Comparison of ENCODE assay signal across 13 cellular contexts in the genomic region with DNA sequence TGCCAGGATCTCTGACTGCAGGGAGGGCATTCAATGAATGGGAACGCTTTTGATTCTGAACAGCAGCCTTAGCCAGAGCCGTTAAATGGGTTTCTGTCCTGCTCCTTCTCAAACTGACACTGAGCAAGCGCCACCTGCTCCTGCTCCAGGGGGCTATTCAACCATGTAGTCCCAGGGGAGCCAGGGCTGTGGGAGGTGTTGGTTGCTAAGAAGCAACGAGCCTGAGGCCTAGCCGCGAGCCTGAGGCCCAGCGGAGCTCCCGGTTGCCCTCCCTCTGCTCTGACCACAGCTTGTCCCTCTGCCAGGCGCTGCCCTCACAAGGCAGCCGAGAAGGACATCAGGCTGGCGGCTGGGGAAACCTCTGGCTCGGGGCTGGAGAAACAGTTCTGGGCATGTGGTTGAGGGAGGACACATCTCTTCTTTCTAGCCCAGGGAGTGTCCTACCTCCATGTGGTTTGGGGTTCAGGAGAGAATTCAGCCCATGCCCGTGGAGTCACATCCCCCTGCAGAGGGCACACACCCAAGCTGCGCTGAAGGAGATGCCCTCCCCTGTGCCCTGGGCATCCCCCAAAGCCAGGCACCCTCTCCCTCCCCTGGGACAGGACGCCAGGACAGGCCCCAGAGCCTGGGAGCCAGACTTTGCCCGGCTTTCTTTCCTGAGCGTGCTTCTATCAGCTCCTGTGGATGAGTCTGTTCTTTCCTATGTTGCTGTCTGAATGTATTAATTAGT. TPM values are rescaled to one million over a fixed set of nuclear protein-coding genes. Genes with fewer than 3 reads are reported as not detected.
A peak's percentile ranks its signal among the peaks of the same experiment; 100 is the strongest.
DNase-seq lines count a peak whose midpoint lies in the region; ATAC-seq, FAIRE-seq and TF ChIP-seq lines count a peak whose summit lies in the region.
"Had no signal": no experiment of that assay in that cellular context is flagged by ENCODE, and none has a peak within 500 bp of the region (broad histone marks: within the 10 kb centered on the region; RNA-seq: fewer than 3 reads in every experiment).

No MANE protein-coding gene starts in this region.

- H3K27ac Mint-ChIP-seq in nephron progenitor cell = no peak overlapping the region
- H3K27ac Mint-ChIP-seq: activated B cell treated with CpG ODN at 0.5 μM for 24 hours had no signal

- no peaks in the 10 kb centered on the region for H3K27me3 Mint-ChIP-seq in nephron progenitor cell (ENCODE audit: low read depth, poor library complexity)
- H3K27me3 Mint-ChIP-seq: activated B cell treated with CpG ODN at 0.5 μM for 24 hours had no signal

- peak; percentile 90 for DNase-seq in DMS79 (lab: John Stamatoyannopoulos, UW)
- DNase-seq in NCI-H2107 treated with DMSO at 0.1 percent for 48 hours (lab: John Stamatoyannopoulos, UW; ENCODE audit: unreplicated experiment) = peak; percentile 98
- peak; percentile 4 for DNase-seq in cerebellar cortex (ENCODE audit: low spot score)
- DNase-seq in nephron progenitor cell = peak; percentile 73
- no peak for DNase-seq in left lobe of liver (ENCODE audit: low spot score)
- DNase-seq in frontal cortex (ENCODE audit: low spot score in 2 of 2) = no peak
- DNase-seq in NCI-H446 treated with DMSO at 0.1 percent for 48 hours (lab: John Stamatoyannopoulos, UW) = no peak
- no peak for DNase-seq in NK-92 treated with Interleukin-12 subunit alpha and Interleukin-12 subunit beta, amount 100 ng/mL, for 24 hours (lab: John Stamatoyannopoulos, UW)
- DNase-seq: activated B cell treated with CpG ODN at 0.5 μM for 24 hours; activated effector memory CD4-positive, alpha-beta T cell treated with anti-CD3 and anti-CD28 coated beads, Interleukin-2, amount 50 U/mL, for 16 hours; effector CD4-positive, alpha-beta T cell; IMR-90 had no signal

- no peak for TF ChIP-seq CTCF in nephron progenitor cell (IDR thresholded peaks at IDR 0.05)

- no peak for ATAC-seq in left lobe of liver
- ATAC-seq: Panc1 had no signal

- no peak for FAIRE-seq in frontal cortex (lab: Jason Lieb, UNC)

- H3K36me3 Mint-ChIP-seq in nephron progenitor cell (ENCODE audit: low read depth) = no peaks in the 10 kb centered on the region

- H3K4me3 Mint-ChIP-seq in nephron progenitor cell = no peak overlapping the region
- H3K4me3 Mint-ChIP-seq: activated B cell treated with CpG ODN at 0.5 μM for 24 hours had no signal

- no peaks in the 10 kb centered on the region for H3K9me3 Mint-ChIP-seq in nephron progenitor cell
- H3K9me3 Mint-ChIP-seq: activated B cell treated with CpG ODN at 0.5 μM for 24 hours had no signal

- H3K4me1 Mint-ChIP-seq in nephron progenitor cell = peaks cover 44% of the 10 kb centered on the region
- H3K4me1 Mint-ChIP-seq: activated B cell treated with CpG ODN at 0.5 μM for 24 hours had no signal

RNA-seq across cellular contexts. Expression of a gene that starts 18.0 kb away (rescaled TPM):
- not detected for total RNA-seq in left lobe of liver
- total RNA-seq in frontal cortex = 6.1 TPM
- total RNA-seq: activated B cell treated with CpG ODN at 0.5 μM for 24 hours, IMR-90 had no signal

Comparison
In these comparisons a context has a peak if more than half of its experiments do, and no peak if none do; other contexts are left out.
1. DNase-seq: peak in DMS79 (single experiment), NCI-H2107 treated with DMSO at 0.1 percent for 48 hours (single experiment), cerebellar cortex (single experiment) and nephron progenitor cell (single experiment); none in left lobe of liver (single experiment), frontal cortex (0 of 2), NCI-H446 treated with DMSO at 0.1 percent for 48 hours (single experiment) and NK-92 treated with Interleukin-12 subunit alpha and Interleukin-12 subunit beta, amount 100 ng/mL, for 24 hours (single experiment).